20 cellular contexts compared by ENCODE assay signal in genomic region chr7:33907625-33908024, GRCh38. TPM values are rescaled to one million over a fixed set of nuclear protein-coding genes. Genes with fewer than 3 reads are reported as not detected.
"Had no signal": no experiment of that assay in that cellular context is flagged by ENCODE, and none has a peak within 500 bp of the region (broad histone marks: within the 10 kb centered on the region; RNA-seq: fewer than 3 reads in every experiment).

No MANE protein-coding gene starts in this region.

- H3K9me3 ChIP-seq: neutrophil, right lobe of liver, stomach had no signal

- H3K27ac Mint-ChIP-seq: activated CD4-positive, alpha-beta T cell treated with anti-CD3 and anti-CD28 coated beads for 36 hours; activated naive CD4-positive, alpha-beta T cell treated with anti-CD3 and anti-CD28 coated beads, Interleukin-2, amount 50 U/mL, for 24 hours; dendritic cell treated with granulocyte-macrophage colony-stimulating factor and Interleukin-4, amounts not matched to agents 40 ng/mL and 50 ng/mL, for 4 days; naive thymus-derived CD4-positive, alpha-beta T cell had no signal

- H3K36me3 ChIP-seq: neutrophil, right lobe of liver, stomach had no signal

- H3K4me3 Mint-ChIP-seq: activated CD4-positive, alpha-beta T cell treated with anti-CD3 and anti-CD28 coated beads for 36 hours; activated naive CD4-positive, alpha-beta T cell treated with anti-CD3 and anti-CD28 coated beads, Interleukin-2, amount 50 U/mL, for 24 hours; dendritic cell treated with granulocyte-macrophage colony-stimulating factor and Interleukin-4, amounts not matched to agents 40 ng/mL and 50 ng/mL, for 4 days had no signal

- H3K4me3 ChIP-seq: stomach had no signal

- ATAC-seq: activated CD4-positive, alpha-beta T cell treated with anti-CD3 and anti-CD28 coated beads for 36 hours; left lobe of liver; naive thymus-derived CD4-positive, alpha-beta T cell; right lobe of liver had no signal

- H3K4me1 ChIP-seq: parathyroid adenoma had no signal

- H3K36me3 Mint-ChIP-seq: activated naive CD4-positive, alpha-beta T cell treated with anti-CD3 and anti-CD28 coated beads, Interleukin-2, amount 50 U/mL, for 24 hours; naive thymus-derived CD4-positive, alpha-beta T cell had no signal

- H3K27ac ChIP-seq: neutrophil, parathyroid adenoma, right lobe of liver, stomach had no signal

- DNase-seq: activated CD4-positive, alpha-beta T cell treated with anti-CD3 and anti-CD28 coated beads for 36 hours; activated CD4-positive, alpha-beta T cell treated with anti-CD3 and anti-CD28 coated beads, Interleukin-2, amount 50 U/mL, for 48 hours; activated gamma-delta T cell; effector memory CD4-positive, alpha-beta T cell; head of caudate nucleus; kidney; mammary epithelial cell; naive thymus-derived CD4-positive, alpha-beta T cell; right lobe of liver; small intestine; stimulated activated CD4-positive, alpha-beta T cell treated with anti-CD3 and anti-CD28 coated beads, Interleukin-15, amount 100 ng/mL, for 24 hours; stimulated activated CD4-positive, alpha-beta T cell treated with anti-CD3 and anti-CD28 coated beads, Interleukin-2, amount 100 ng/mL, for 48 hours; stomach; T-helper 2 cell; trophoblast cell had no signal

- H3K9me3 Mint-ChIP-seq: activated naive CD4-positive, alpha-beta T cell treated with anti-CD3 and anti-CD28 coated beads, Interleukin-2, amount 50 U/mL, for 24 hours; dendritic cell treated with granulocyte-macrophage colony-stimulating factor and Interleukin-4, amounts not matched to agents 40 ng/mL and 50 ng/mL, for 4 days; naive thymus-derived CD4-positive, alpha-beta T cell had no signal

RNA-seq across cellular contexts. Expression of gene BMPER, which starts 2.3 kb away (rescaled TPM):
- total RNA-seq: activated CD4-positive, alpha-beta T cell treated with anti-CD3 and anti-CD28 coated beads for 36 hours had no signal
